Comparison of ENCODE assay signal across 8 cellular contexts in genomic region chr1:162498442-162498785, GRCh38. TPM values are rescaled to one million over a fixed set of nuclear protein-coding genes. Genes with fewer than 3 reads are reported as not detected.
DNase-seq lines count a peak whose midpoint lies in the region; ATAC-seq and TF ChIP-seq lines count a peak whose summit lies in the region.

No MANE protein-coding gene starts in this region.

- H3K36me3 Mint-ChIP-seq in stimulated activated naive CD8-positive, alpha-beta T cell treated with anti-CD3 and anti-CD28 coated beads, Interleukin-15, Interleukin-2, amounts not matched to agents 100 ng/mL and 50 ng/mL, for 24 hours (ENCODE audit: low read depth): peaks cover 30% of the 10 kb centered on the region
- peaks cover 3% of the 10 kb centered on the region for H3K36me3 Mint-ChIP-seq in T-helper 17 cell (ENCODE audit: low read depth)

- H3K27me3 Mint-ChIP-seq in stimulated activated naive CD8-positive, alpha-beta T cell treated with anti-CD3 and anti-CD28 coated beads, Interleukin-15, Interleukin-2, amounts not matched to agents 100 ng/mL and 50 ng/mL, for 24 hours: no peaks in the 10 kb centered on the region
- H3K27me3 Mint-ChIP-seq in T-helper 17 cell: no peaks in the 10 kb centered on the region

- H3K4me3 Mint-ChIP-seq in stimulated activated naive CD8-positive, alpha-beta T cell treated with anti-CD3 and anti-CD28 coated beads, Interleukin-15, Interleukin-2, amounts not matched to agents 100 ng/mL and 50 ng/mL, for 24 hours: peak overlapping the region; percentile 99
- H3K4me3 Mint-ChIP-seq in T-helper 17 cell: peak overlapping the region; percentile 96

- no peaks in the 10 kb centered on the region for H3K9me3 Mint-ChIP-seq in stimulated activated naive CD8-positive, alpha-beta T cell treated with anti-CD3 and anti-CD28 coated beads, Interleukin-15, Interleukin-2, amounts not matched to agents 100 ng/mL and 50 ng/mL, for 24 hours

- peaks cover 43% of the 10 kb centered on the region for H3K4me1 Mint-ChIP-seq in stimulated activated naive CD8-positive, alpha-beta T cell treated with anti-CD3 and anti-CD28 coated beads, Interleukin-15, Interleukin-2, amounts not matched to agents 100 ng/mL and 50 ng/mL, for 24 hours (ENCODE audit: low read depth)
- peaks cover 30% of the 10 kb centered on the region for H3K4me1 Mint-ChIP-seq in T-helper 17 cell

- H3K9me3 ChIP-seq in T-helper 17 cell (ENCODE audit: control insufficient read depth, low read length, poor library complexity, severe bottlenecking): no peaks in the 10 kb centered on the region

- peak overlapping the region; percentile 95 for H3K27ac Mint-ChIP-seq in stimulated activated naive CD8-positive, alpha-beta T cell treated with anti-CD3 and anti-CD28 coated beads, Interleukin-15, Interleukin-2, amounts not matched to agents 100 ng/mL and 50 ng/mL, for 24 hours
- peak overlapping the region; percentile 95 for H3K27ac Mint-ChIP-seq in T-helper 17 cell

- no peak for ATAC-seq in stimulated activated naive CD8-positive, alpha-beta T cell treated with anti-CD3 and anti-CD28 coated beads, Interleukin-15, Interleukin-2, amounts not matched to agents 100 U/mL and 50 U/mL, for 24 hours
- ATAC-seq in HG03108 (IDR thresholded peaks at IDR 0.05; ENCODE audit: unreplicated experiment): peak; percentile 12
- ATAC-seq in T-helper 17 cell: no peak

- DNase-seq in stimulated activated naive CD8-positive, alpha-beta T cell treated with anti-CD3 and anti-CD28 coated beads, Interleukin-15, Interleukin-2, amounts not matched to agents 100 U/mL and 50 U/mL, for 24 hours: no peak
- DNase-seq in T-helper 17 cell (no peak), foreskin fibroblast (peak in 1 of 2 donors; percentile 15), skeletal muscle cell (ENCODE audit: low read depth) (no peak), NCI-H524 treated with DMSO at 0.1 percent for 48 hours (lab: John Stamatoyannopoulos, UW) (no peak), ecto neural progenitor cell (ENCODE audit: low spot score) (no peak)

- peak overlapping the region; percentile 87 to 94 for H3K4me3 ChIP-seq in foreskin fibroblast (ENCODE audit: low read depth in 1 of 2, low read length in 2 of 2)
- peak overlapping the region; percentile 78 for H3K4me3 ChIP-seq in skeletal muscle cell (ENCODE audit: low read depth, low read length)

- no peak for TF ChIP-seq CTCF in foreskin fibroblast (IDR thresholded peaks at IDR 0.05; ENCODE audit: low read depth, low read length)

RNA-seq across cellular contexts. Expression of gene UHMK1, which starts 0.8 kb away (rescaled TPM):
- total RNA-seq in T-helper 17 cell: 10 to 100 TPM; 48.7 to 57.9 TPM
